Comparison of ENCODE assay signal across 31 cellular contexts in the genomic region with DNA sequence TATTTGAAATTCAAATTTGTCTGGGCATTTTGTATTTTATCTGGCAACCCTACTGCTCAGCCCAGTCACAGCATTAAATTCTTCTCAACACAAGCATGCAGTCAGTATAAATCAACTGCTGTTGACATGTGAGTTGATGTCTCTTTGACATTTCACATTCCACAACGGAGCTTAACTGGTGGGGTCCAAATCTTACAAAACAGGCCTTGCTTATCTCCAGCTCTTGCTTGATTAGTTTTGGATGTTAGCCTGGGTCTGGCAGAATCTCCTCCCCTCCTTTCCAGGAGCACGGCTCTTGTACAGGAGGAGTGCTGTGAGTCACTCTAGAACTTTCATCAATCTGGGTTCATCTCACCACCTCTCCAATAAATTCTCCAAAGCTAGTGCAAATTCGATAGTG.
A peak's percentile ranks its signal among the peaks of the same experiment; 100 is the strongest.
DNase-seq lines count a peak whose midpoint lies in the region; ATAC-seq and TF ChIP-seq lines count a peak whose summit lies in the region.
"Had no signal": no experiment of that assay in that cellular context is flagged by ENCODE, and none has a peak within 500 bp of the region (broad histone marks: within the 10 kb centered on the region; RNA-seq: fewer than 3 reads in every experiment).

No MANE protein-coding gene starts in this region.

- DNase-seq in A673 (ENCODE audit: low spot score) (peak; percentile 36), NCI-H226 (peak; percentile 95), cardiac muscle cell (ENCODE audit: low read depth in 1 of 2, low spot score in 1 of 2) (peak; percentile 53 to 67), CD1c-positive myeloid dendritic cell (ENCODE audit: extremely low spot score) (no peak)
- DNase-seq in activated CD4-positive, alpha-beta T cell treated with anti-CD3 and anti-CD28 coated beads, Interleukin-2, amount 50 U/mL, for 48 hours, result no peak
- DNase-seq in activated CD8-positive, alpha-beta T cell treated with anti-CD3 and anti-CD28 coated beads for 36 hours, result no peak
- DNase-seq: activated CD4-positive, alpha-beta memory T cell treated with anti-CD3 and anti-CD28 coated beads for 36 hours; activated CD8-positive, alpha-beta memory T cell treated with anti-CD3 and anti-CD28 coated beads, Interleukin-2, amount 50 U/mL, for 48 hours; activated naive CD4-positive, alpha-beta T cell treated with anti-CD3 and anti-CD28 coated beads, Interleukin-2, amount 50 U/mL, for 16 hours; dorsolateral prefrontal cortex; GDM1; H9; kidney; mammary epithelial cell; naive B cell; NCI-H1105 treated with DMSO at 0.1 percent for 48 hours; NCI-H2029 treated with DMSO at 0.1 percent for 48 hours; NCI-H2227 treated with DMSO at 0.1 percent for 48 hours; NCI-H69; RPMI8226; stimulated activated CD4-positive, alpha-beta T cell treated with anti-CD3 and anti-CD28 coated beads, Interleukin-15, amount 100 ng/mL, for 24 hours; stimulated activated naive CD4-positive, alpha-beta T cell; T-helper 1 cell had no signal

- POLR2A ChIA-PET in A673 (lab: Charles Lee; ENCODE audit: low non-redundant PET), result no interaction called here
- POLR2A ChIA-PET in activated CD8-positive, alpha-beta T cell treated with anti-CD3 and anti-CD28 coated beads for 36 hours (lab: Charles Lee), result no interaction called here

- H3K27ac ChIP-seq in A673 (ENCODE audit: low read depth, low read length, poor library complexity, severe bottlenecking), result no peak overlapping the region
- H3K27ac ChIP-seq in cardiac muscle cell, result peak overlapping the region; percentile 32
- H3K27ac ChIP-seq in mesodermal cell (ENCODE audit: low read depth, low read length, severe bottlenecking), result peak overlapping the region; percentile 60
- H3K27ac ChIP-seq: ascending aorta, dorsolateral prefrontal cortex, prostate gland, suprapubic skin had no signal

- H3K4me1 ChIP-seq in A673 (ENCODE audit: insufficient read depth, low read length, poor library complexity, severe bottlenecking) (no peaks in the 10 kb centered on the region), cardiac muscle cell (ENCODE audit: low read depth) (peaks cover 8% of the 10 kb centered on the region), mesodermal cell (ENCODE audit: control insufficient read depth, insufficient read depth, low read length, poor library complexity, severe bottlenecking) (no peaks in the 10 kb centered on the region)
- H3K4me1 ChIP-seq: prostate gland, suprapubic skin had no signal

- no TSS peak for BruUV-seq in A673 (replicated peaks; lab: Mats Ljungman, UMichigan)

- peaks cover 6% of the 10 kb centered on the region for H3K9me3 Mint-ChIP-seq in activated CD8-positive, alpha-beta T cell treated with anti-CD3 and anti-CD28 coated beads for 36 hours
- H3K9me3 Mint-ChIP-seq: central memory CD8-positive, alpha-beta T cell had no signal

- H3K4me1 Mint-ChIP-seq in activated CD8-positive, alpha-beta T cell treated with anti-CD3 and anti-CD28 coated beads for 36 hours (ENCODE audit: low read depth), result peaks cover 3% of the 10 kb centered on the region
- H3K4me1 Mint-ChIP-seq: central memory CD8-positive, alpha-beta T cell had no signal

- TF ChIP-seq CTCF in A673 (conservative IDR thresholded peaks at IDR 0.05; ENCODE audit: low read depth, low read length) (no peak), cardiac muscle cell (IDR thresholded peaks at IDR 0.05; ENCODE audit: low read depth, low read length) (no peak)
- TF ChIP-seq CTCF in activated CD8-positive, alpha-beta T cell treated with anti-CD3 and anti-CD28 coated beads for 36 hours (IDR thresholded peaks at IDR 0.05), result no peak

- WGBS in mesodermal cell (ENCODE audit: insufficient coverage in 2 of 2), 2 experiments, result 40 to 67% methylated on average over 1 of the region's 3 CpGs

- no peaks in the 10 kb centered on the region for H3K27me3 ChIP-seq in A673 (replicated peaks; ENCODE audit: insufficient read depth, low read depth, low read length, poor library complexity)
- no peaks in the 10 kb centered on the region for H3K27me3 ChIP-seq in cardiac muscle cell
- H3K27me3 ChIP-seq: ascending aorta, dorsolateral prefrontal cortex, suprapubic skin had no signal

- H3K4me3 Mint-ChIP-seq in activated CD8-positive, alpha-beta T cell treated with anti-CD3 and anti-CD28 coated beads for 36 hours, result no peak overlapping the region
- H3K4me3 Mint-ChIP-seq: activated CD4-positive, alpha-beta memory T cell treated with anti-CD3 and anti-CD28 coated beads for 36 hours; activated T-helper 17 cell treated with anti-CD3 and anti-CD28 coated beads, Interleukin-2, amount 50 U/mL, for 72 hours; central memory CD8-positive, alpha-beta T cell; H9; naive B cell had no signal

- H3K27me3 Mint-ChIP-seq in activated CD8-positive, alpha-beta T cell treated with anti-CD3 and anti-CD28 coated beads for 36 hours, result peaks cover 27% of the 10 kb centered on the region

- H3K36me3 Mint-ChIP-seq in activated CD8-positive, alpha-beta T cell treated with anti-CD3 and anti-CD28 coated beads for 36 hours (ENCODE audit: low read depth), result no peaks in the 10 kb centered on the region
- H3K36me3 Mint-ChIP-seq: activated CD4-positive, alpha-beta memory T cell treated with anti-CD3 and anti-CD28 coated beads for 36 hours; naive B cell had no signal

- H3K36me3 ChIP-seq in A673 (ENCODE audit: insufficient read depth, low read length, poor library complexity, severe bottlenecking) (no peaks in the 10 kb centered on the region), cardiac muscle cell (no peaks in the 10 kb centered on the region), mesodermal cell (ENCODE audit: control insufficient read depth, insufficient read depth, low read length) (no peaks in the 10 kb centered on the region)
- H3K36me3 ChIP-seq: ascending aorta, prostate gland, suprapubic skin had no signal

- CTCF ChIA-PET in A673 (lab: Charles Lee), result interaction anchor here (0.8 kb wide), 1 partner anchor 8 kb away, joined by 3 read pairs; no protein-coding TSS in a partner anchor
- CTCF ChIA-PET in activated CD8-positive, alpha-beta T cell treated with anti-CD3 and anti-CD28 coated beads for 36 hours (lab: Charles Lee), result no interaction called here

- no peak for ATAC-seq in HG03095 (IDR thresholded peaks at IDR 0.05; ENCODE audit: unreplicated experiment)
- ATAC-seq in activated CD8-positive, alpha-beta T cell treated with anti-CD3 and anti-CD28 coated beads for 36 hours, result no peak
- ATAC-seq: activated CD4-positive, CD25-positive, alpha-beta regulatory T cell treated with anti-CD3 and anti-CD28 coated beads, Interleukin-2, amount 50 U/mL, for 24 hours; activated T-helper 17 cell treated with anti-CD3 and anti-CD28 coated beads, Interleukin-2, amount 50 U/mL, for 72 hours had no signal

- H3K9me3 ChIP-seq in A673 (ENCODE audit: low read depth, low read length, poor library complexity, severe bottlenecking) (peaks cover 4% of the 10 kb centered on the region), cardiac muscle cell (ENCODE audit: low read depth) (no peaks in the 10 kb centered on the region), mesodermal cell (ENCODE audit: control insufficient read depth, low read length) (no peaks in the 10 kb centered on the region)
- H3K9me3 ChIP-seq: prostate gland, suprapubic skin had no signal

- H3K4me3 ChIP-seq in A673 (ENCODE audit: low read depth, low read length, poor library complexity, severe bottlenecking) (no peak overlapping the region), cardiac muscle cell (no peak overlapping the region), mesodermal cell (ENCODE audit: extremely low read depth, insufficient read depth, low read length, poor library complexity, severe bottlenecking) (no peak overlapping the region)
- H3K4me3 ChIP-seq: ascending aorta, dorsolateral prefrontal cortex, prostate gland, suprapubic skin had no signal

- H3K27ac Mint-ChIP-seq in activated CD8-positive, alpha-beta T cell treated with anti-CD3 and anti-CD28 coated beads for 36 hours, result no peak overlapping the region
- H3K27ac Mint-ChIP-seq: activated CD4-positive, alpha-beta memory T cell treated with anti-CD3 and anti-CD28 coated beads for 36 hours; activated T-helper 17 cell treated with anti-CD3 and anti-CD28 coated beads, Interleukin-2, amount 50 U/mL, for 72 hours; H9; naive B cell had no signal

- intact Hi-C loops in A673 (cut with micrococcal nuclease; ENCODE audit: unreplicated experiment), result no loop called here
- intact Hi-C loops in activated CD8-positive, alpha-beta T cell treated with anti-CD3 and anti-CD28 coated beads for 36 hours (cut with micrococcal nuclease), result loop anchor here (5.0 kb wide), 1 partner anchor 256 kb away; no protein-coding TSS in a partner anchor

Comparison
In these comparisons a context has a peak if more than half of its experiments do, and no peak if none do; other contexts are left out.
1. DNase-seq: peak in A673 (single experiment), NCI-H226 (single experiment) and cardiac muscle cell (2 of 2); none in activated CD4-positive, alpha-beta T cell treated with anti-CD3 and anti-CD28 coated beads, Interleukin-2, amount 50 U/mL, for 48 hours (0 of 2), activated CD8-positive, alpha-beta T cell treated with anti-CD3 and anti-CD28 coated beads for 36 hours (single experiment) and CD1c-positive myeloid dendritic cell (single experiment).